Comparison of ENCODE assay signal across 9 cellular contexts in the genomic region with DNA sequence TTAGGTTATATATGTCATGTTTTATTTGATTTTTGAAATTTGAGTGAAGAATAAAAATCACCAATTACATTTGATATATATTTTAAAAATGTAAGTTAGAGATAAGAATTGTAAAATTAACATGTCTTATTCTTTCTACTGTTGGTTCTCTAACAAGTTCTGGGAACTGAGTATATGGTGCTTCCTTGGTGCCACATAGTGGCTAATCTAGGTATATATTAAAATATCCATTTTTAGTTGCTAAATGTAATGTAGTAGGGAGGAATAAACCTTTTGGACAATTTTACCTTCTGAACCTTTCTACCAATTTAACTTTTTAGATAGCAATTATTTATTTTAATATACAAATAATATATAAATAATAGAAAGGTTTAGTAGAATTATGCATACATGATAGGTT. TPM values are rescaled to one million over a fixed set of nuclear protein-coding genes. Genes with fewer than 3 reads are reported as not detected.
DNase-seq lines count a peak whose midpoint lies in the region; ATAC-seq, FAIRE-seq and TF ChIP-seq lines count a peak whose summit lies in the region.
"Had no signal": no experiment of that assay in that cellular context is flagged by ENCODE, and none has a peak within 500 bp of the region (broad histone marks: within the 10 kb centered on the region; RNA-seq: fewer than 3 reads in every experiment).

No MANE protein-coding gene starts in this region.

- no peaks in the 10 kb centered on the region for H3K9me3 Mint-ChIP-seq in activated naive CD8-positive, alpha-beta T cell treated with anti-CD3 and anti-CD28 coated beads for 36 hours

- no peaks in the 10 kb centered on the region for H3K9me3 ChIP-seq in small intestine (ENCODE audit: control insufficient read depth, low read depth)
- H3K9me3 ChIP-seq: upper lobe of left lung had no signal

- no peak overlapping the region for H3K27ac ChIP-seq in C4-2B
- no peak overlapping the region for H3K27ac ChIP-seq in small intestine (ENCODE audit: low read depth in 1 of 2, low read length in 1 of 2)
- H3K27ac ChIP-seq: upper lobe of left lung had no signal

- no peaks in the 10 kb centered on the region for H3K36me3 ChIP-seq in small intestine (ENCODE audit: control insufficient read depth in 2 of 2, insufficient read depth in 2 of 2, low read length in 2 of 2)
- H3K36me3 ChIP-seq: upper lobe of left lung had no signal

- no peak overlapping the region for H3K4me3 Mint-ChIP-seq in activated naive CD8-positive, alpha-beta T cell treated with anti-CD3 and anti-CD28 coated beads for 36 hours

- H3K36me3 Mint-ChIP-seq in activated naive CD8-positive, alpha-beta T cell treated with anti-CD3 and anti-CD28 coated beads for 36 hours: no peaks in the 10 kb centered on the region

- peak; percentile 82 for TF ChIP-seq CTCF in C4-2B (conservative IDR thresholded peaks at IDR 0.05)

- no peak overlapping the region for H3K27ac Mint-ChIP-seq in activated naive CD8-positive, alpha-beta T cell treated with anti-CD3 and anti-CD28 coated beads for 36 hours

- no peak overlapping the region for H3K4me3 ChIP-seq in small intestine (ENCODE audit: low read depth in 1 of 2, low read length in 2 of 2)
- H3K4me3 ChIP-seq: upper lobe of left lung had no signal

- H3K4me1 ChIP-seq in small intestine (ENCODE audit: control insufficient read depth in 2 of 2, insufficient read depth in 1 of 2, low read depth in 1 of 2, low read length in 1 of 2): peaks cover 0 to 3% of the 10 kb centered on the region in 2 donors
- H3K4me1 ChIP-seq: upper lobe of left lung had no signal

- no peaks in the 10 kb centered on the region for H3K27me3 ChIP-seq in small intestine (ENCODE audit: control insufficient read depth in 2 of 2, insufficient read depth in 2 of 2, low read length in 2 of 2)
- H3K27me3 ChIP-seq: upper lobe of left lung had no signal

- H3K27me3 Mint-ChIP-seq in activated naive CD8-positive, alpha-beta T cell treated with anti-CD3 and anti-CD28 coated beads for 36 hours: peaks cover 16% of the 10 kb centered on the region

- DNase-seq in OCI-M1 (lab: John Stamatoyannopoulos, UW): peak; percentile 72
- DNase-seq in fibroblast of gingiva (ENCODE audit: low read depth): peak; percentile 29
- DNase-seq in small intestine: peak; percentile 51
- no peak for DNase-seq in activated naive CD8-positive, alpha-beta T cell treated with anti-CD3 and anti-CD28 coated beads for 36 hours
- DNase-seq: upper lobe of left lung had no signal

- no peaks in the 10 kb centered on the region for H3K4me1 Mint-ChIP-seq in activated naive CD8-positive, alpha-beta T cell treated with anti-CD3 and anti-CD28 coated beads for 36 hours

- peak; percentile 97 for FAIRE-seq in small intestine (lab: Jason Lieb, UNC)

- ATAC-seq in GM19035 (IDR thresholded peaks at IDR 0.05; ENCODE audit: unreplicated experiment) (peak; percentile 80), HG03432 (IDR thresholded peaks at IDR 0.05; ENCODE audit: unreplicated experiment) (peak; percentile 94), GM19397 (IDR thresholded peaks at IDR 0.05; ENCODE audit: unreplicated experiment) (no peak)

RNA-seq across cellular contexts. Expression of a gene that starts 17.5 kb away (rescaled TPM):
- polyA plus RNA-seq in small intestine: 1 to 10 TPM; 1.0 to 4.9 (median 3.8) TPM
- under 1 TPM; 0.72 to 0.85 TPM for total RNA-seq in activated naive CD8-positive, alpha-beta T cell treated with anti-CD3 and anti-CD28 coated beads for 36 hours

RNA-seq across cellular contexts. Expression of a gene that starts 50.9 kb away (rescaled TPM):
- 1 to 10 TPM; 2.2 to 6.8 (median 2.2) TPM for polyA plus RNA-seq in small intestine
- not detected for total RNA-seq in activated naive CD8-positive, alpha-beta T cell treated with anti-CD3 and anti-CD28 coated beads for 36 hours

RNA-seq across cellular contexts. Expression of a gene that starts 58.7 kb away (rescaled TPM):
- not detected for polyA plus RNA-seq in small intestine
- total RNA-seq in activated naive CD8-positive, alpha-beta T cell treated with anti-CD3 and anti-CD28 coated beads for 36 hours: not detected
